13 cellular contexts compared by ENCODE assay signal in genomic region chr3:62667714-62668113, GRCh38.
DNase-seq lines count a peak whose midpoint lies in the region; ATAC-seq and TF ChIP-seq lines count a peak whose summit lies in the region.
"Had no signal": no experiment of that assay in that cellular context is flagged by ENCODE, and none has a peak within 500 bp of the region (broad histone marks: within the 10 kb centered on the region; RNA-seq: fewer than 3 reads in every experiment).

No MANE protein-coding gene starts in this region.

- DNase-seq in HCT116 (ENCODE audit: low read depth, low spot score) (no peak), OCI-LY7 (ENCODE audit: low spot score) (peak; percentile 78), mesendoderm (peak; percentile 70), omental fat pad (ENCODE audit: low spot score) (no peak)
- DNase-seq in activated CD4-positive, alpha-beta T cell treated with anti-CD3 and anti-CD28 coated beads, Interleukin-2, amount 10 ng/mL, durations not matched to agents 7 days and 5 days, result no peak
- DNase-seq: activated T-cell treated with anti-CD3 and anti-CD28 coated beads, Interleukin-2, amount 50 U/mL, for 72 hours; COR-L47; effector CD4-positive, alpha-beta T cell; KBM-7; SJCRH30 had no signal

- H3K79me1 ChIP-seq in mesendoderm (ENCODE audit: low read length), result no peaks in the 10 kb centered on the region

- no peaks in the 10 kb centered on the region for H3K4me1 Mint-ChIP-seq in activated CD4-positive, alpha-beta T cell treated with anti-CD3 and anti-CD28 coated beads, Interleukin-2, amount 10 ng/mL, durations not matched to agents 7 days and 5 days

- no peak overlapping the region for H2BK15ac ChIP-seq in mesendoderm (replicated peaks; ENCODE audit: low read depth)

- no peak overlapping the region for H2BK120ac ChIP-seq in mesendoderm (ENCODE audit: low read depth, low read length)

- POLR2A ChIA-PET in HCT116 (lab: Charles Lee) (no interaction called here), OCI-LY7 (lab: Charles Lee) (interaction anchor here (0.6 to 7.1 kb wide), 24 partner anchors 10 to 527 kb away, joined by 3 to 142 read pairs (median 5); partner anchors contain the start of gene CADPS)
- POLR2A ChIA-PET in activated CD4-positive, alpha-beta T cell treated with anti-CD3 and anti-CD28 coated beads, Interleukin-2, amount 10 ng/mL, durations not matched to agents 7 days and 5 days (lab: Charles Lee), result no interaction called here

- intact Hi-C loops in HCT116 (cut with micrococcal nuclease), result loop anchor here (2.0 to 10.0 kb wide), 2 partner anchors 667 to 1151 kb away; partner anchors contain the start of gene C3orf49
- intact Hi-C loops in OCI-LY7 (cut with micrococcal nuclease; ENCODE audit: unreplicated experiment), result loop anchor here (1.0 to 5.0 kb wide), 4 partner anchors 87 to 561 kb away; no protein-coding TSS in a partner anchor

- H2AFZ ChIP-seq in HCT116 (ENCODE audit: low read depth, low read length, poor library complexity, severe bottlenecking) (no peak overlapping the region), OCI-LY7 (ENCODE audit: low read length) (peak overlapping the region; percentile 18; the same call in 1 of the 2 replicates)

- H3K36me3 ChIP-seq in HCT116 (ENCODE audit: control insufficient read depth in 1 of 2, insufficient read depth in 2 of 2, low read length in 2 of 2) (no peaks in the 10 kb centered on the region), OCI-LY7 (ENCODE audit: insufficient read depth, low read length) (no peaks in the 10 kb centered on the region), mesendoderm (ENCODE audit: control insufficient read depth, insufficient read depth, low read length) (no peaks in the 10 kb centered on the region)
- H3K36me3 ChIP-seq: SJCRH30 had no signal

- H3K9ac ChIP-seq in HCT116 (ENCODE audit: low read length) (no peak overlapping the region), mesendoderm (ENCODE audit: low read length) (no peak overlapping the region)

- no peaks in the 10 kb centered on the region for H3K36me3 Mint-ChIP-seq in activated CD4-positive, alpha-beta T cell treated with anti-CD3 and anti-CD28 coated beads, Interleukin-2, amount 10 ng/mL, durations not matched to agents 7 days and 5 days (ENCODE audit: low read depth)

- peaks cover 8% of the 10 kb centered on the region; the same call in 1 of the 2 replicates for H3K27me3 ChIP-seq in HCT116 (ENCODE audit: insufficient read depth, low read length)
- no peaks in the 10 kb centered on the region for H3K27me3 ChIP-seq in mesendoderm (ENCODE audit: insufficient read depth, low read length, poor library complexity)
- H3K27me3 ChIP-seq: SJCRH30 had no signal

- TF ChIP-seq POLR2A in HCT116 (IDR thresholded peaks at IDR 0.05; ENCODE audit: borderline replicate concordance, extremely low read depth, insufficient read depth, insufficient read length), result no peak

- no peak overlapping the region for H2BK5ac ChIP-seq in mesendoderm (ENCODE audit: low read length)

- H3K4me3 Mint-ChIP-seq in activated CD4-positive, alpha-beta T cell treated with anti-CD3 and anti-CD28 coated beads, Interleukin-2, amount 10 ng/mL, durations not matched to agents 7 days and 5 days, result no peak overlapping the region
- H3K4me3 Mint-ChIP-seq: activated T-cell treated with anti-CD3 and anti-CD28 coated beads, Interleukin-2, amount 50 U/mL, for 72 hours had no signal

- H3K4me3 ChIP-seq in GM12875 (ENCODE audit: low read depth, low read length), result no peak overlapping the region
- H3K4me3 ChIP-seq in HCT116 (replicated peaks in 1 of 2; ENCODE audit: low read depth in 1 of 2, low read length in 2 of 2), result no peak overlapping the region
- peak overlapping the region; percentile 7 for H3K4me3 ChIP-seq in OCI-LY7 (ENCODE audit: low read depth, low read length, poor library complexity, severe bottlenecking)
- H3K4me3 ChIP-seq in mesendoderm (ENCODE audit: low read length), result no peak overlapping the region
- H3K4me3 ChIP-seq: lung, SJCRH30 had no signal

- H3K9me3 ChIP-seq in HCT116 (ENCODE audit: control insufficient read depth in 1 of 2, insufficient read depth in 1 of 2, low read depth in 1 of 2, low read length in 2 of 2) (no peaks in the 10 kb centered on the region), OCI-LY7 (ENCODE audit: low read length) (no peaks in the 10 kb centered on the region)
- H3K9me3 ChIP-seq: SJCRH30 had no signal

- no peak overlapping the region for H3K56ac ChIP-seq in mesendoderm (ENCODE audit: low read length)

- H4K8ac ChIP-seq in mesendoderm (ENCODE audit: low read depth, low read length), result no peak overlapping the region

- H3K4me1 ChIP-seq in HCT116 (ENCODE audit: control insufficient read depth in 1 of 2, insufficient read depth in 2 of 2, low read length in 2 of 2), result no peaks in the 10 kb centered on the region
- H3K4me1 ChIP-seq in OCI-LY7 (ENCODE audit: insufficient read depth, low read length, poor library complexity, severe bottlenecking), result peaks cover 66% of the 10 kb centered on the region
- peaks cover 4% of the 10 kb centered on the region for H3K4me1 ChIP-seq in mesendoderm (ENCODE audit: control insufficient read depth, low read depth, low read length)
- H3K4me1 ChIP-seq: SJCRH30 had no signal

- CTCF ChIA-PET in HCT116 (lab: Charles Lee), result no interaction called here
- CTCF ChIA-PET in OCI-LY7 (lab: Charles Lee; ENCODE audit: unreplicated experiment), result interaction anchor here (0.9 to 5.7 kb wide), 6 partner anchors 56 to 206 kb away, joined by 3 to 25 read pairs (median 6); no protein-coding TSS in a partner anchor
- CTCF ChIA-PET in activated CD4-positive, alpha-beta T cell treated with anti-CD3 and anti-CD28 coated beads, Interleukin-2, amount 10 ng/mL, durations not matched to agents 7 days and 5 days (lab: Charles Lee), result interaction anchor here (0.5 kb wide), 1 partner anchor 46 kb away, joined by 3 read pairs; no protein-coding TSS in a partner anchor

- no peak overlapping the region for H3K4ac ChIP-seq in mesendoderm (ENCODE audit: low read depth, low read length)

- no peaks in the 10 kb centered on the region for H3K27me3 Mint-ChIP-seq in activated CD4-positive, alpha-beta T cell treated with anti-CD3 and anti-CD28 coated beads, Interleukin-2, amount 10 ng/mL, durations not matched to agents 7 days and 5 days

- no peaks in the 10 kb centered on the region for H3K9me3 Mint-ChIP-seq in activated CD4-positive, alpha-beta T cell treated with anti-CD3 and anti-CD28 coated beads, Interleukin-2, amount 10 ng/mL, durations not matched to agents 7 days and 5 days
- H3K9me3 Mint-ChIP-seq: activated T-cell treated with anti-CD3 and anti-CD28 coated beads, Interleukin-2, amount 50 U/mL, for 72 hours had no signal

- BruUV-seq in HCT116 (replicated peaks; lab: Mats Ljungman, UMichigan) (no TSS peak), OCI-LY7 (replicated peaks; lab: Mats Ljungman, UMichigan) (no TSS peak)

- H3K27ac ChIP-seq in HCT116 (ENCODE audit: low read depth, low read length) (no peak overlapping the region), OCI-LY7 (ENCODE audit: low read depth, low read length, poor library complexity, severe bottlenecking) (peak overlapping the region; percentile 49), mesendoderm (ENCODE audit: low read depth, low read length) (no peak overlapping the region)
- H3K27ac ChIP-seq: SJCRH30 had no signal

- H4K20me1 ChIP-seq in HCT116 (ENCODE audit: insufficient read depth) (no peaks in the 10 kb centered on the region), OCI-LY7 (ENCODE audit: insufficient read depth, low read length) (no peaks in the 10 kb centered on the region)

- H3K9me2 ChIP-seq in HCT116 (ENCODE audit: insufficient read depth) (no peaks in the 10 kb centered on the region), OCI-LY7 (ENCODE audit: insufficient read depth, low read length) (no peaks in the 10 kb centered on the region)

- H3K4me2 ChIP-seq in HCT116 (ENCODE audit: low read length), result no peak overlapping the region
- H3K4me2 ChIP-seq in OCI-LY7 (ENCODE audit: low read length), result peak overlapping the region; percentile 64
- no peak overlapping the region for H3K4me2 ChIP-seq in mesendoderm (ENCODE audit: low read length)

- H3K79me2 ChIP-seq in HCT116 (ENCODE audit: insufficient read depth, low read length), result no peaks in the 10 kb centered on the region
- H3K79me2 ChIP-seq in OCI-LY7 (ENCODE audit: insufficient read depth, low read depth, low read length), result no peaks in the 10 kb centered on the region
- no peaks in the 10 kb centered on the region for H3K79me2 ChIP-seq in mesendoderm (ENCODE audit: control insufficient read depth, insufficient read depth, low read length)

- RAD21 ChIA-PET in HCT116 (lab: Charles Lee; ENCODE audit: low non-redundant PET in 1 of 2, low total read pairs in 2 of 2, uncharacterized antibody in 2 of 2, unreplicated experiment in 2 of 2), result no interaction called here

- no peak overlapping the region for H3K27ac Mint-ChIP-seq in activated CD4-positive, alpha-beta T cell treated with anti-CD3 and anti-CD28 coated beads, Interleukin-2, amount 10 ng/mL, durations not matched to agents 7 days and 5 days
- H3K27ac Mint-ChIP-seq: activated T-cell treated with anti-CD3 and anti-CD28 coated beads, Interleukin-2, amount 50 U/mL, for 72 hours had no signal

- no peak overlapping the region for H3K23ac ChIP-seq in mesendoderm (ENCODE audit: low read length)

- no peak overlapping the region for H4K5ac ChIP-seq in mesendoderm (ENCODE audit: low read length)

- no peak overlapping the region for H2AK5ac ChIP-seq in mesendoderm (ENCODE audit: low read length)

- H3K18ac ChIP-seq in mesendoderm (ENCODE audit: low read length), result no peak overlapping the region

- TF ChIP-seq CTCF in GM12875 (IDR thresholded peaks at IDR 0.05; ENCODE audit: borderline replicate concordance, insufficient read depth, low read depth, low read length) (peak; percentile 40; the same call in 1 of the 2 replicates), HCT116 (IDR thresholded peaks at IDR 0.05 in 2 of 3, conservative IDR thresholded peaks at IDR 0.05 in 1 of 3; ENCODE audit: borderline replicate concordance in 1 of 3, insufficient read depth in 1 of 3, low read depth in 2 of 3, low read length in 2 of 3) (peak in 2 of 3 experiments; percentile 18 to 27; a peak in 1 of 6 replicates), OCI-LY7 (conservative IDR thresholded peaks at IDR 0.05; ENCODE audit: low read length) (peak; percentile 80), omental fat pad (IDR thresholded peaks at IDR 0.05) (no peak)

- no CpG with 5 or more reads among the region's 5 CpGs for WGBS in mesendoderm (ENCODE audit: extremely low coverage, insufficient coverage, low lambda C conversion rate)

- ATAC-seq in HCT116 (peak; percentile 59), HG03139 (IDR thresholded peaks at IDR 0.05; ENCODE audit: unreplicated experiment) (no peak), omental fat pad (ENCODE audit: low FRiP score) (no peak)
- ATAC-seq: activated T-cell treated with anti-CD3 and anti-CD28 coated beads, Interleukin-2, amount 50 U/mL, for 72 hours had no signal

- TF ChIP-seq RAD21 in HCT116 (IDR thresholded peaks at IDR 0.05; ENCODE audit: low read depth), result no peak

TF ChIP-seq in HCT116, 20 proteins besides CTCF, POLR2A, EP300 and RAD21 (continues in another document):
- TF ChIP-seq ZNF274 (IDR thresholded peaks at IDR 0.05; ENCODE audit: low read depth, low read length), result no peak
- TF ChIP-seq CBX3 (IDR thresholded peaks at IDR 0.05; ENCODE audit: low read depth), result no peak
- no peak for TF ChIP-seq JUND (IDR thresholded peaks at IDR 0.05)
- no peak for TF ChIP-seq FOSL1 (IDR thresholded peaks at IDR 0.05; ENCODE audit: low read depth)
- TF ChIP-seq SIN3A (IDR thresholded peaks at IDR 0.05; ENCODE audit: low read depth), result no peak
- TF ChIP-seq SP1 (IDR thresholded peaks at IDR 0.05; ENCODE audit: low read depth), result no peak

Comparison
In these comparisons a context has a peak if more than half of its experiments do, and no peak if none do; other contexts are left out.
1. CTCF ChIP-seq: peak in GM12875 (single experiment), HCT116 (2 of 3) and OCI-LY7 (single experiment); none in omental fat pad (0 of 3).
2. DNase-seq: peak in OCI-LY7 (single experiment) and mesendoderm (single experiment); none in HCT116 (single experiment), activated CD4-positive, alpha-beta T cell treated with anti-CD3 and anti-CD28 coated beads, Interleukin-2, amount 10 ng/mL, durations not matched to agents 7 days and 5 days (single experiment) and omental fat pad (single experiment).